ENCODE assay signal across 23 cellular contexts in the genomic region with DNA sequence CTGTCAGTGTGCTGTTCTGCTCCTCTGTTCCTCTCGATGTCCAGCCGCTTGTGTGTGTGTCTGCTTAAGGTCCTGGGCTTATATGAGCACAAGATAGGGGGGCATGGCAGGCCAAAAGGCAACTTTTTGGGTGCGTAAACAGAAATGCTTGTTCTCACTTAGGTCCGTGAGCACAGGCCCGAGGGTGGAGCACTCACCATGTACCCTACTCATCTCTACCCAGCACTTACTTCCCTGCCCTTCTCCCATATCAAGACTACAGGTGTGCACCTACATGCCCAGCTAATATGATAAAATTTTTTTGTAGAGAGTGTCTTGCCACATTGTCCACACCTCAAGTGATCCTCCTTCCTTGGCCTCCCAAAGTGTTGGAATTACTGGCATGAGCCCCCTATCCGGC. TPM values are rescaled to one million over a fixed set of nuclear protein-coding genes. Genes with fewer than 3 reads are reported as not detected.
A peak's percentile ranks its signal among the peaks of the same experiment; 100 is the strongest.
DNase-seq lines count a peak whose midpoint lies in the region; ATAC-seq and TF ChIP-seq lines count a peak whose summit lies in the region.
"Had no signal": no experiment of that assay in that cellular context is flagged by ENCODE, and none has a peak within 500 bp of the region (broad histone marks: within the 10 kb centered on the region; RNA-seq: fewer than 3 reads in every experiment).

No MANE protein-coding gene starts in this region.

- POLR2A ChIA-PET in activated B cell treated with CpG ODN at 0.5 μM for 24 hours (lab: Charles Lee), result interaction anchor here (0.6 to 1.0 kb wide), 2 partner anchors 22 to 34 kb away, joined by 4 read pairs; partner anchors contain the start of gene NCOA3

- H3K9me3 ChIP-seq in DOHH2 (ENCODE audit: control insufficient read depth, insufficient read depth, low read length) (no peaks in the 10 kb centered on the region), neural progenitor cell (ENCODE audit: low read depth) (no peaks in the 10 kb centered on the region)
- H3K9me3 ChIP-seq: Caco-2, SK-N-SH had no signal

- H3K4me2 ChIP-seq in DOHH2 (ENCODE audit: low read length) (peak overlapping the region; percentile 47), neural progenitor cell (no peak overlapping the region)
- H3K4me2 ChIP-seq: SK-N-SH had no signal

- peaks cover 69% of the 10 kb centered on the region for H3K4me1 Mint-ChIP-seq in activated T-cell treated with anti-CD3 and anti-CD28 coated beads, Interleukin-2, amount 50 U/mL, for 72 hours (ENCODE audit: low read depth)
- H3K4me1 Mint-ChIP-seq in activated B cell treated with CpG ODN at 0.5 μM for 24 hours (peaks cover 78% of the 10 kb centered on the region), neural progenitor cell (peaks cover 10% of the 10 kb centered on the region)

- H3K79me2 ChIP-seq in DOHH2 (ENCODE audit: control insufficient read depth, low read length) (peaks cover 100% of the 10 kb centered on the region), neural progenitor cell (ENCODE audit: low read depth) (peaks cover 100% of the 10 kb centered on the region)

- peaks cover 3 to 9% of the 10 kb centered on the region in 2 donors for H3K36me3 Mint-ChIP-seq in activated T-cell treated with anti-CD3 and anti-CD28 coated beads, Interleukin-2, amount 50 U/mL, for 72 hours (ENCODE audit: insufficient read depth in 2 of 2)
- peaks cover 58% of the 10 kb centered on the region for H3K36me3 Mint-ChIP-seq in activated B cell treated with CpG ODN at 0.5 μM for 24 hours (ENCODE audit: low read depth)
- H3K36me3 Mint-ChIP-seq in neural progenitor cell, result peaks cover 9% of the 10 kb centered on the region

- no peak overlapping the region for H3K4me3 Mint-ChIP-seq in activated T-cell treated with anti-CD3 and anti-CD28 coated beads, Interleukin-2, amount 50 U/mL, for 72 hours
- H3K4me3 Mint-ChIP-seq in activated B cell treated with CpG ODN at 0.5 μM for 24 hours (no peak overlapping the region), neural progenitor cell (no peak overlapping the region)
- H3K4me3 Mint-ChIP-seq: CD8-positive, alpha-beta T cell had no signal

- no peak overlapping the region for H3K9ac ChIP-seq in neural progenitor cell
- H3K9ac ChIP-seq: SK-N-SH had no signal

- TF ChIP-seq CTCF in DOHH2 (IDR thresholded peaks at IDR 0.05; ENCODE audit: low read depth, low read length, poor library complexity, severe bottlenecking) (no peak), activated B cell treated with CpG ODN at 0.5 μM for 24 hours (IDR thresholded peaks at IDR 0.05) (no peak), neural progenitor cell (IDR thresholded peaks at IDR 0.05) (no peak), GM10266 (IDR thresholded peaks at IDR 0.05; ENCODE audit: control insufficient read depth, insufficient read depth, low read depth, missing control alignments) (no peak)

- intact Hi-C loops in activated B cell treated with CpG ODN at 0.5 μM for 24 hours (cut with micrococcal nuclease), result no loop called here

- ATAC-seq in activated T-cell treated with anti-CD3 and anti-CD28 coated beads, Interleukin-2, amount 50 U/mL, for 72 hours (replicated peaks in 1 of 2), result no peak
- ATAC-seq in activated B cell treated with CpG ODN at 0.5 μM for 24 hours (ENCODE audit: low read depth) (no peak), GM21786 (IDR thresholded peaks at IDR 0.05; ENCODE audit: unreplicated experiment) (no peak)
- ATAC-seq: CD8-positive, alpha-beta T cell; PC-3 had no signal

- H2AFZ ChIP-seq in neural progenitor cell (replicated peaks), result no peak overlapping the region

- H3K4me1 ChIP-seq in DOHH2 (ENCODE audit: control insufficient read depth, low read length), result peaks cover 96% of the 10 kb centered on the region
- no peaks in the 10 kb centered on the region for H3K4me1 ChIP-seq in neural progenitor cell

- H3K4me3 ChIP-seq in DOHH2 (ENCODE audit: low read length) (no peak overlapping the region), neural progenitor cell (no peak overlapping the region)

- no peaks in the 10 kb centered on the region for H3K27me3 Mint-ChIP-seq in activated T-cell treated with anti-CD3 and anti-CD28 coated beads, Interleukin-2, amount 50 U/mL, for 72 hours (ENCODE audit: low read depth)
- H3K27me3 Mint-ChIP-seq in activated B cell treated with CpG ODN at 0.5 μM for 24 hours (no peaks in the 10 kb centered on the region), neural progenitor cell (ENCODE audit: insufficient read depth, low read depth) (no peaks in the 10 kb centered on the region)

- no peak for DNase-seq in activated T-cell treated with anti-CD3 and anti-CD28 coated beads, Interleukin-2, amount 50 U/mL, for 72 hours
- DNase-seq in activated T-cell treated with anti-CD3 and anti-CD28 coated beads, Interleukin-2, amount 50 U/mL, for 48 hours, result no peak
- DNase-seq in activated B cell treated with CpG ODN at 0.5 μM for 24 hours (no peak), neural progenitor cell (ENCODE audit: low spot score) (no peak), GM10266 (ENCODE audit: extremely low spot score) (no peak), iPS-NIHi11 (ENCODE audit: low spot score) (no peak)
- DNase-seq: AML-193; C1 segment of cervical spinal cord; Caco-2; CD8-positive, alpha-beta T cell; DMS79; GF-D8; KBM-7; MV-4-11; NCI-H1105; NCI-H1436 treated with DMSO at 0.1 percent for 48 hours; NCI-H187 treated with DMSO at 0.1 percent for 48 hours; NCI-H524; NCI-H774; PC-3; SK-N-SH had no signal

- H3K36me3 ChIP-seq in DOHH2 (ENCODE audit: control insufficient read depth, low read length) (peaks cover 84% of the 10 kb centered on the region), neural progenitor cell (no peaks in the 10 kb centered on the region)

- H4K20me1 ChIP-seq in DOHH2 (ENCODE audit: control insufficient read depth, insufficient read depth, low read depth, low read length) (peaks cover 48% of the 10 kb centered on the region), neural progenitor cell (ENCODE audit: low read depth) (peaks cover 48% of the 10 kb centered on the region)

- H3K9me2 ChIP-seq in DOHH2 (replicated peaks; ENCODE audit: control insufficient read depth, low read length), result no peaks in the 10 kb centered on the region
- H3K9me2 ChIP-seq: SK-N-SH had no signal

- peak overlapping the region; percentile 38 for H3K27ac Mint-ChIP-seq in activated T-cell treated with anti-CD3 and anti-CD28 coated beads, Interleukin-2, amount 50 U/mL, for 72 hours
- peak overlapping the region; percentile 60 for H3K27ac Mint-ChIP-seq in activated B cell treated with CpG ODN at 0.5 μM for 24 hours
- peak overlapping the region; percentile 64 for H3K27ac Mint-ChIP-seq in neural progenitor cell
- H3K27ac Mint-ChIP-seq: CD8-positive, alpha-beta T cell had no signal

- H3K27ac ChIP-seq in DOHH2 (ENCODE audit: low read depth, low read length), result 0 out of 2 replicates have a peak overlapping the region, but pooled peaks have one; percentile 4
- H3K27ac ChIP-seq in neural progenitor cell, result no peak overlapping the region

- H3K9me3 Mint-ChIP-seq in activated T-cell treated with anti-CD3 and anti-CD28 coated beads, Interleukin-2, amount 50 U/mL, for 72 hours, result no peaks in the 10 kb centered on the region
- H3K9me3 Mint-ChIP-seq in activated B cell treated with CpG ODN at 0.5 μM for 24 hours, result no peaks in the 10 kb centered on the region
- peaks cover 2% of the 10 kb centered on the region for H3K9me3 Mint-ChIP-seq in neural progenitor cell
- H3K9me3 Mint-ChIP-seq: CD8-positive, alpha-beta T cell had no signal

- CTCF ChIA-PET in activated B cell treated with CpG ODN at 0.5 μM for 24 hours (lab: Charles Lee), result no interaction called here

- H3K27me3 ChIP-seq in DOHH2 (ENCODE audit: control insufficient read depth, low read length) (no peaks in the 10 kb centered on the region), neural progenitor cell (no peaks in the 10 kb centered on the region)

- H3F3A ChIP-seq in DOHH2 (ENCODE audit: control insufficient read depth, insufficient read depth) (peaks cover 51% of the 10 kb centered on the region), neural progenitor cell (ENCODE audit: low read depth) (peaks cover 12% of the 10 kb centered on the region)

RNA-seq across cellular contexts. Expression of gene NCOA3, which starts 34.3 kb away (rescaled TPM):
- total RNA-seq in activated T-cell treated with anti-CD3 and anti-CD28 coated beads, Interleukin-2, amount 50 U/mL, for 72 hours, result 100 to 1,000 TPM in 1 of 2 donors, 10 to 100 TPM in 1; 76.0 to 113 TPM
- 186 and 187 TPM in 2 replicates for total RNA-seq in activated B cell treated with CpG ODN at 0.5 μM for 24 hours
- 45.6 and 64.5 TPM in 2 replicates for total RNA-seq in neural progenitor cell (ENCODE audit: low replicate concordance)
